In genomic region chr7:100867040-100867795, GRCh38 we compare ENCODE assay signal across 8 cellular contexts. TPM values are rescaled to one million over a fixed set of nuclear protein-coding genes. Genes with fewer than 3 reads are reported as not detected.
A peak's percentile ranks its signal among the peaks of the same experiment; 100 is the strongest.
DNase-seq lines count a peak whose midpoint lies in the region; ATAC-seq and FAIRE-seq lines count a peak whose summit lies in the region.

TSS of gene TRIP6 (plus strand) at chr7:100867387. CDS start at chr7:100867498, 111 bp downstream.

- peaks cover 22% of the 10 kb centered on the region for H3K36me3 Mint-ChIP-seq in effector memory CD8-positive, alpha-beta T cell (ENCODE audit: insufficient read depth)

- H3K4me1 Mint-ChIP-seq in effector memory CD8-positive, alpha-beta T cell (ENCODE audit: low read depth in 2 of 2), result peaks cover 0 to 9% of the 10 kb centered on the region in 2 donors

- ATAC-seq in effector memory CD8-positive, alpha-beta T cell (replicated peaks), result peak; percentile 42

- H3K4me3 Mint-ChIP-seq in effector memory CD8-positive, alpha-beta T cell, result peak within 1 kb of the TSS; percentile 68 to 76

- H3K9me3 Mint-ChIP-seq in effector memory CD8-positive, alpha-beta T cell, result no peaks in the 10 kb centered on the region

- H3K27me3 Mint-ChIP-seq in effector memory CD8-positive, alpha-beta T cell, result no peaks in the 10 kb centered on the region

- DNase-seq in GM18507 (ENCODE audit: extremely low spot score, insufficient read length, low read depth) (no peak), KBM-7 (peak; percentile 88), lung microvascular endothelial cell (ENCODE audit: low read depth in 2 of 2) (peak; percentile 74 to 76), SHP77 (lab: John Stamatoyannopoulos, UW) (no peak), NCI-H526 treated with DMSO at 0.1 percent for 48 hours (lab: John Stamatoyannopoulos, UW) (no peak)
- DNase-seq in activated CD4-positive, alpha-beta T cell treated with anti-CD3 and anti-CD28 coated beads, Interleukin-2, amount 50 U/mL, for 48 hours, result peak; percentile 80 to 86
- DNase-seq in effector memory CD8-positive, alpha-beta T cell, result no peak
- peak; percentile 45 to 61 (median 55) for DNase-seq in stimulated activated CD4-positive, alpha-beta T cell treated with anti-CD3 and anti-CD28 coated beads, TNF-alpha, amount 100 ng/mL, for 4 hours (ENCODE audit: low read depth in 3 of 3)

- in situ Hi-C loops in KBM-7 (cut with MboI; ENCODE audit: low pct_unique_long_range_greater_than_20kb, low sequenced_read_pairs), result no loop called here

- H3K27ac Mint-ChIP-seq in effector memory CD8-positive, alpha-beta T cell, result no peak within 1 kb of the TSS

- FAIRE-seq in GM18507 (lab: Jason Lieb, UNC), result peak; percentile 38

RNA-seq across cellular contexts. Expression of gene TRIP6, which starts in this region (rescaled TPM):
- total RNA-seq in lung microvascular endothelial cell, result 36.4 and 41.3 TPM in 2 replicates

Comparison
In these comparisons a context has a peak if more than half of its experiments do, and no peak if none do; other contexts are left out.
1. DNase-seq: peak in KBM-7 (single experiment), activated CD4-positive, alpha-beta T cell treated with anti-CD3 and anti-CD28 coated beads, Interleukin-2, amount 50 U/mL, for 48 hours (2 of 2), lung microvascular endothelial cell (2 of 2) and stimulated activated CD4-positive, alpha-beta T cell treated with anti-CD3 and anti-CD28 coated beads, TNF-alpha, amount 100 ng/mL, for 4 hours (3 of 3); none in GM18507 (single experiment), effector memory CD8-positive, alpha-beta T cell (0 of 3), SHP77 (0 of 2) and NCI-H526 treated with DMSO at 0.1 percent for 48 hours (single experiment).